ENCODE assay signal across 16 cellular contexts in the genomic region with DNA sequence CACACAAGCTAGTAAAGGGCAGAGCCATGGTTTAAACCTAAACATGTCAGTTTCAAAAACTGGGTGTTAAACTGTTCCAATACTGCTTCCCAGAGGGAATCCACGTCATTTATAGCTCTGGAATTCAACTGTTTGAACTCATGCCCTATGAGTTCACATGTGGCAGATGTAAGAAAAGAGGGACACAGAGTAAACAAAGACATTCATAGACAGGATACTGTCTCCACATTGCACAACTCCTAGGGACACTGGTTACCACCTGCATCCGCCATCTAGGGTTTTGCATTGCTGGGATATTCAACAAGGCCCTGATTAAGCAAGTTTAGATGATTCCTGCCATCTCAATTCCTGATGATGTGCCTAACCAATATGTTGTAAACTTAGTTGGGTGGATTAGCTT.
DNase-seq lines count a peak whose midpoint lies in the region; ATAC-seq, FAIRE-seq and TF ChIP-seq lines count a peak whose summit lies in the region.
"Had no signal": no experiment of that assay in that cellular context is flagged by ENCODE, and none has a peak within 500 bp of the region (broad histone marks: within the 10 kb centered on the region; RNA-seq: fewer than 3 reads in every experiment).

No MANE protein-coding gene starts in this region.

- no peak for TF ChIP-seq CTCF in endothelial cell of umbilical vein (IDR thresholded peaks at IDR 0.05; ENCODE audit: extremely low read depth in 1 of 2, insufficient read depth in 1 of 2, low read depth in 1 of 2, low read length in 2 of 2)
- no peak for TF ChIP-seq CTCF in osteoblast (IDR thresholded peaks at IDR 0.05; ENCODE audit: extremely low read depth, low read depth, low read length)

- intact Hi-C loops in endothelial cell of umbilical vein (cut with micrococcal nuclease) = no loop called here

- H3K4me2 ChIP-seq in endothelial cell of umbilical vein (ENCODE audit: insufficient read depth, low read length) (no peak overlapping the region), osteoblast (ENCODE audit: insufficient read depth, low read length) (no peak overlapping the region)

- H3K9me1 ChIP-seq in endothelial cell of umbilical vein (replicated peaks; ENCODE audit: control insufficient read depth, extremely low read depth, insufficient read depth, low read length) = no peaks in the 10 kb centered on the region

- H3K27me3 Mint-ChIP-seq in effector memory CD8-positive, alpha-beta T cell = no peaks in the 10 kb centered on the region
- no peaks in the 10 kb centered on the region for H3K27me3 Mint-ChIP-seq in natural killer cell treated with Interleukin-12 subunit alpha and Interleukin-12 subunit beta and Interleukin-15 and Interleukin-18, amount 100 ng/mL, for 72 hours

- H3K36me3 ChIP-seq in endothelial cell of umbilical vein (ENCODE audit: control insufficient read depth in 2 of 2, extremely low read depth in 1 of 2, insufficient read depth in 2 of 2, low read length in 2 of 2) = no peaks in the 10 kb centered on the region
- H3K36me3 ChIP-seq in osteoblast (ENCODE audit: insufficient read depth, low read length) = no peaks in the 10 kb centered on the region
- H3K36me3 ChIP-seq: MG63, SJCRH30 had no signal

- ATAC-seq in GM18867 (IDR thresholded peaks at IDR 0.05; ENCODE audit: unreplicated experiment) = no peak
- no peak for ATAC-seq in effector memory CD8-positive, alpha-beta T cell (replicated peaks)
- no peak for ATAC-seq in natural killer cell treated with Interleukin-12 subunit alpha and Interleukin-12 subunit beta and Interleukin-15 and Interleukin-18, amount 100 ng/mL, for 72 hours

- H3K79me2 ChIP-seq in endothelial cell of umbilical vein (ENCODE audit: control insufficient read depth, insufficient read depth, low read length) = no peaks in the 10 kb centered on the region
- H3K79me2 ChIP-seq in osteoblast (ENCODE audit: insufficient read depth, low read length) = no peaks in the 10 kb centered on the region

- no peaks in the 10 kb centered on the region for H3K36me3 Mint-ChIP-seq in effector memory CD8-positive, alpha-beta T cell (ENCODE audit: insufficient read depth)
- no peaks in the 10 kb centered on the region for H3K36me3 Mint-ChIP-seq in natural killer cell treated with Interleukin-12 subunit alpha and Interleukin-12 subunit beta and Interleukin-15 and Interleukin-18, amount 100 ng/mL, for 72 hours
- H3K36me3 Mint-ChIP-seq: CD14-positive monocyte had no signal

- BruUV-seq in endothelial cell of umbilical vein (replicated peaks; lab: Mats Ljungman, UMichigan) = no TSS peak

- CTCF ChIA-PET in endothelial cell of umbilical vein (lab: Charles Lee) = interaction anchor here (1.0 to 1.2 kb wide), 2 partner anchors 133 to 139 kb away, joined by 3 read pairs; no protein-coding TSS in a partner anchor

- no peaks in the 10 kb centered on the region for H3K9me3 Mint-ChIP-seq in effector memory CD8-positive, alpha-beta T cell
- H3K9me3 Mint-ChIP-seq in natural killer cell treated with Interleukin-12 subunit alpha and Interleukin-12 subunit beta and Interleukin-15 and Interleukin-18, amount 100 ng/mL, for 72 hours = no peaks in the 10 kb centered on the region

- H3K4me3 ChIP-seq in endothelial cell of umbilical vein (replicated peaks in 1 of 3; ENCODE audit: insufficient read depth in 1 of 3, low read depth in 1 of 3, low read length in 3 of 3) = no peak overlapping the region
- H3K4me3 ChIP-seq in osteoblast (ENCODE audit: insufficient read depth, low read length) = no peak overlapping the region
- H3K4me3 ChIP-seq: MG63, SJCRH30 had no signal

- H3K9ac ChIP-seq in endothelial cell of umbilical vein (replicated peaks; ENCODE audit: extremely low read depth, insufficient read depth, low read length) = no peak overlapping the region

- no peak overlapping the region for H3K27ac Mint-ChIP-seq in effector memory CD8-positive, alpha-beta T cell
- H3K27ac Mint-ChIP-seq in natural killer cell treated with Interleukin-12 subunit alpha and Interleukin-12 subunit beta and Interleukin-15 and Interleukin-18, amount 100 ng/mL, for 72 hours = no peak overlapping the region

- H2AFZ ChIP-seq in endothelial cell of umbilical vein (ENCODE audit: low read depth, low read length) (peak overlapping the region; percentile 18), osteoblast (ENCODE audit: low read length) (no peak overlapping the region)

- peak; percentile 14 for DNase-seq in DMS53 treated with DMSO at 0.1 percent for 48 hours (lab: John Stamatoyannopoulos, UW; ENCODE audit: unreplicated experiment)
- peak; percentile 13 for DNase-seq in HuH-7 (ENCODE audit: low spot score)
- no peak for DNase-seq in endothelial cell of umbilical vein (ENCODE audit: low read depth, low spot score)
- DNase-seq in osteoblast (ENCODE audit: insufficient read length, low spot score, missing footprints) = no peak
- no peak for DNase-seq in effector memory CD8-positive, alpha-beta T cell
- DNase-seq in natural killer cell treated with Interleukin-12 subunit alpha and Interleukin-12 subunit beta and Interleukin-15 and Interleukin-18, amount 100 ng/mL, for 72 hours (ENCODE audit: low spot score) = no peak
- DNase-seq in NCI-H1436 (lab: John Stamatoyannopoulos, UW) = no peak
- DNase-seq: activated CD4-positive, alpha-beta T cell treated with anti-CD3 and anti-CD28 coated beads, Interleukin-2, amount 50 U/mL, for 4 hours; activated T-cell treated with anti-CD3 and anti-CD28 coated beads, Interleukin-2, amount 50 U/mL, for 48 hours; cerebellar nuclear complex; MG63; NCI-H2107; nucleus accumbens had no signal

- H3K9me3 ChIP-seq in endothelial cell of umbilical vein (replicated peaks; ENCODE audit: control insufficient read depth, insufficient read depth, low read length) (no peaks in the 10 kb centered on the region), osteoblast (ENCODE audit: low read depth, low read length) (no peaks in the 10 kb centered on the region)
- H3K9me3 ChIP-seq: MG63, SJCRH30 had no signal

- H4K20me1 ChIP-seq in endothelial cell of umbilical vein (replicated peaks; ENCODE audit: control insufficient read depth, extremely low read depth, insufficient read depth, low read length) = no peaks in the 10 kb centered on the region
- no peaks in the 10 kb centered on the region for H4K20me1 ChIP-seq in osteoblast (ENCODE audit: insufficient read depth, low read length)

- FAIRE-seq in endothelial cell of umbilical vein (lab: Jason Lieb, UNC) = no peak

- no peak for TF ChIP-seq POLR2A in endothelial cell of umbilical vein (IDR thresholded peaks at IDR 0.05; ENCODE audit: low read depth, low read length)

- H3K27ac ChIP-seq in endothelial cell of umbilical vein (ENCODE audit: insufficient read depth, low read depth, low read length) (no peak overlapping the region), osteoblast (ENCODE audit: low read depth, low read length) (peak overlapping the region; percentile 92)
- H3K27ac ChIP-seq: SJCRH30 had no signal

- H3K4me1 ChIP-seq in endothelial cell of umbilical vein (ENCODE audit: control insufficient read depth, extremely low read depth, insufficient read depth, low read length) (peaks cover 24% of the 10 kb centered on the region), osteoblast (ENCODE audit: insufficient read depth, low read length) (peaks cover 69% of the 10 kb centered on the region)

- POLR2A ChIA-PET in endothelial cell of umbilical vein (lab: Charles Lee) = interaction anchor here (0.5 kb wide), 1 partner anchor 255 kb away, joined by 3 read pairs; no protein-coding TSS in a partner anchor

- H3K4me3 Mint-ChIP-seq in effector memory CD8-positive, alpha-beta T cell = no peak overlapping the region
- H3K4me3 Mint-ChIP-seq in natural killer cell treated with Interleukin-12 subunit alpha and Interleukin-12 subunit beta and Interleukin-15 and Interleukin-18, amount 100 ng/mL, for 72 hours = no peak overlapping the region
- H3K4me3 Mint-ChIP-seq: CD14-positive monocyte had no signal

- dilution Hi-C loops in endothelial cell of umbilical vein (cut with MboI; ENCODE audit: extremely low pct_ligation_motif_present, low sequenced_read_pairs) = no loop called here

- H3K4me1 Mint-ChIP-seq in effector memory CD8-positive, alpha-beta T cell (ENCODE audit: low read depth in 2 of 2) = no peaks in the 10 kb centered on the region
- peaks cover 3 to 5% of the 10 kb centered on the region in 2 donors for H3K4me1 Mint-ChIP-seq in natural killer cell treated with Interleukin-12 subunit alpha and Interleukin-12 subunit beta and Interleukin-15 and Interleukin-18, amount 100 ng/mL, for 72 hours (ENCODE audit: low read depth in 2 of 2)

- H3K27me3 ChIP-seq in endothelial cell of umbilical vein (ENCODE audit: control insufficient read depth in 2 of 2, insufficient read depth in 2 of 2, low read length in 2 of 2) (no peaks in the 10 kb centered on the region), osteoblast (ENCODE audit: insufficient read depth, low read length) (no peaks in the 10 kb centered on the region)
- H3K27me3 ChIP-seq: MG63, SJCRH30 had no signal

TF ChIP-seq in endothelial cell of umbilical vein, 7 proteins besides CTCF, POLR2A, EP300 and RAD21:
- no peak for TF ChIP-seq FOS (IDR thresholded peaks at IDR 0.05; ENCODE audit: borderline replicate concordance, insufficient read depth, low read length)
- TF ChIP-seq POLR2AphosphoS5 (IDR thresholded peaks at IDR 0.05; ENCODE audit: insufficient read depth, low read depth, low read length) = no peak
- TF ChIP-seq GATA2 (IDR thresholded peaks at IDR 0.05; ENCODE audit: insufficient read depth, insufficient read length, low read depth, low read length) = no peak
- TF ChIP-seq MYC (IDR thresholded peaks at IDR 0.05; ENCODE audit: low read depth, low read length) = no peak
TF ChIP-seq in endothelial cell of umbilical vein: peak in this region for 0.

Comparison
In these comparisons a context has a peak if more than half of its experiments do, and no peak if none do; other contexts are left out.
1. DNase-seq: peak in DMS53 treated with DMSO at 0.1 percent for 48 hours (single experiment) and HuH-7 (single experiment); none in endothelial cell of umbilical vein (single experiment), osteoblast (single experiment), effector memory CD8-positive, alpha-beta T cell (0 of 3), natural killer cell treated with Interleukin-12 subunit alpha and Interleukin-12 subunit beta and Interleukin-15 and Interleukin-18, amount 100 ng/mL, for 72 hours (single experiment) and NCI-H1436 (single experiment).